In the genomic region with DNA sequence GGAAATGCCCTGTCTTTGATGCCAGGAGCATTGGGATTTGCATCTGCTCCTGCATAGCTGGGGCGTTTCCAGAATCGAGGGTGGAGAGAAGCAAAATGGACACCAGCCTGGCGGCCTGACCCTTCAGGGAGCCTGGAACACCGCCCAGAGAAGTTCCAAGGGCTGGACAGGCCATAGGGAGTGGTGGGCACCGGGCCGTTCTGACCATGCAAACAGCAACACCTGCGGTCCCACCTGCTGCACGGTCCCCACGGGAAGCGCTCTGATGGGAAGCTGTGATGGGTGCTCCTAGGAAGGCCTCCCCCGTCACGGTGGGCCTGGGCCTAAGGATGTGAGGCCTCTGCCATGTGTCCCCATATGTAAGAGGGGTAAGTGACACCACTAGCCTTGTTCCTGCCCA, we compare ENCODE assay signal across 21 cellular contexts.
"Had no signal": no experiment of that assay in that cellular context is flagged by ENCODE, and none has a peak within 500 bp of the region (broad histone marks: within the 10 kb centered on the region; RNA-seq: fewer than 3 reads in every experiment).

No MANE protein-coding gene starts in this region.

- FAIRE-seq: HTR-8/SVneo, RCC 7860 had no signal

- H3K9me3 ChIP-seq: SJSA1 had no signal

- H3K4me3 ChIP-seq: SJSA1, SK-N-MC had no signal

- DNase-seq: KBM-7, MV-4-11, NCI-H1048, NCI-H1105, NCI-H1417, NCI-H1436 treated with DMSO at 0.1 percent for 48 hours, NCI-H1694, NCI-H187 treated with DMSO at 0.1 percent for 48 hours, NCI-H2029 treated with DMSO at 0.1 percent for 48 hours, NCI-H2227 treated with DMSO at 0.1 percent for 48 hours, NCI-H524, NCI-H526 treated with DMSO at 0.1 percent for 48 hours, NCI-H748 treated with DMSO at 0.1 percent for 48 hours, Right ventricle myocardium superior, RPMI8226, SIG-M5 had no signal

- H3K27me3 ChIP-seq: SJSA1 had no signal

- H3K36me3 ChIP-seq: SJSA1 had no signal

- H3K27ac ChIP-seq: HL-60, SJSA1, SK-N-MC had no signal
